Comparison of ENCODE assay signal across 8 cellular contexts in genomic region chr19:4182082-4182926, GRCh38. TPM values are rescaled to one million over a fixed set of nuclear protein-coding genes. Genes with fewer than 3 reads are reported as not detected.
A peak's percentile ranks its signal among the peaks of the same experiment; 100 is the strongest.
DNase-seq lines count a peak whose midpoint lies in the region; ATAC-seq and TF ChIP-seq lines count a peak whose summit lies in the region.

TSS of gene ANKRD24 (plus strand) at chr19:4182689. CDS start at chr19:4186426, 3,737 bp downstream.
TSS of gene SIRT6 (minus strand) at chr19:4182563. CDS start at chr19:4182539, 24 bp downstream.

- peak within 1 kb of the TSS; percentile 91 for H3K4me3 ChIP-seq in Jurkat, Clone E6-1 (ENCODE audit: low read length)
- H3K4me3 ChIP-seq in Panc1 (ENCODE audit: low read depth in 2 of 2, low read length in 2 of 2) (peak within 1 kb of the TSS; percentile 70 to 84), muscle layer of colon (ENCODE audit: low read depth in 1 of 2, low read length in 2 of 2) (peak within 1 kb of the TSS; percentile 90 to 99)

- TF ChIP-seq CTCF in Calu3 (IDR thresholded peaks at IDR 0.05; ENCODE audit: unreplicated experiment) (no peak), Panc1 (IDR thresholded peaks at IDR 0.05) (no peak)

- H3K27ac Mint-ChIP-seq in Calu3 (ENCODE audit: unreplicated experiment): peak within 1 kb of the TSS; percentile 88

- BruUV-seq in Calu3 (replicated peaks; lab: Mats Ljungman, UMichigan): no TSS peak
- no TSS peak for BruUV-seq in Panc1 (replicated peaks; lab: Mats Ljungman, UMichigan)

- in situ Hi-C loops in Panc1 (cut with HindIII; ENCODE audit: low pct_unique_long_range_greater_than_20kb, low sequenced_read_pairs): no loop called here

- H3K9me3 Mint-ChIP-seq in Calu3 (ENCODE audit: low read depth, unreplicated experiment): no peaks in the 10 kb centered on the region

- peak; percentile 94 for DNase-seq in Calu3
- DNase-seq in Jurkat, Clone E6-1 (ENCODE audit: low read depth, low spot score): peak; percentile 94
- DNase-seq in Panc1 (ENCODE audit: low read depth, low spot score): peak; percentile 51
- DNase-seq in activated T-cell treated with anti-CD3 and anti-CD28 coated beads, Interleukin-2, amount 50 U/mL, for 48 hours: peak; percentile 95 to 96
- peak; percentile 97 for DNase-seq in stimulated activated CD8-positive, alpha-beta memory T cell treated with anti-CD3 and anti-CD28 coated beads, Interleukin-4, amount 100 ng/mL, for 48 hours

- intact Hi-C loops in Calu3 (cut with micrococcal nuclease; ENCODE audit: unreplicated experiment): loop anchor here (5.0 to 10.0 kb wide), 2 partner anchors 40 to 128 kb away; no protein-coding TSS in a partner anchor
- intact Hi-C loops in Panc1 (cut with micrococcal nuclease; ENCODE audit: unreplicated experiment): no loop called here

- H3K36me3 Mint-ChIP-seq in Calu3 (ENCODE audit: insufficient read depth, unreplicated experiment): peaks cover 43% of the 10 kb centered on the region

- peak within 1 kb of the TSS; percentile 99 for H3K4me3 Mint-ChIP-seq in Calu3 (ENCODE audit: low read depth, unreplicated experiment)

- H3K27me3 Mint-ChIP-seq in Calu3 (ENCODE audit: unreplicated experiment): peaks cover 28% of the 10 kb centered on the region

- ATAC-seq in GM21515 (IDR thresholded peaks at IDR 0.05; ENCODE audit: unreplicated experiment): peak; percentile 57
- peak; percentile 88 for ATAC-seq in Panc1
- peak; percentile 82 for ATAC-seq in esophagus mucosa

- POLR2A ChIA-PET in Panc1 (lab: Charles Lee): interaction anchor here (0.6 kb wide), 1 partner anchor 1716 kb away, joined by 3 read pairs; no protein-coding TSS in a partner anchor

- peak within 1 kb of the TSS; percentile 51 for H3K9ac ChIP-seq in muscle layer of colon (ENCODE audit: low read length)

- H3K27me3 ChIP-seq in Panc1 (ENCODE audit: control insufficient read depth, insufficient read depth, low read length): no peaks in the 10 kb centered on the region
- H3K27me3 ChIP-seq in muscle layer of colon (ENCODE audit: control insufficient read depth in 1 of 2, insufficient read depth in 2 of 2, low read length in 2 of 2): peaks cover 0 to 5% of the 10 kb centered on the region in 2 donors

- no peaks in the 10 kb centered on the region; the same call in none of the 2 replicates for H3K4me1 ChIP-seq in Panc1 (ENCODE audit: control insufficient read depth, insufficient read depth, low read length)
- H3K4me1 ChIP-seq in muscle layer of colon (ENCODE audit: insufficient read depth, low read length): peaks cover 13% of the 10 kb centered on the region

- H3K9me3 ChIP-seq in Panc1 (ENCODE audit: control insufficient read depth, insufficient read depth, low read depth, low read length) (no peaks in the 10 kb centered on the region), muscle layer of colon (ENCODE audit: low read length) (no peaks in the 10 kb centered on the region)

- H3K4me1 Mint-ChIP-seq in Calu3 (ENCODE audit: low read depth, unreplicated experiment): peaks cover 8% of the 10 kb centered on the region

- CTCF ChIA-PET in Calu3 (lab: Charles Lee): no interaction called here
- CTCF ChIA-PET in Panc1 (lab: Charles Lee): no interaction called here

- H3K27ac ChIP-seq in Panc1 (ENCODE audit: low read length) (peak within 1 kb of the TSS; percentile 83), muscle layer of colon (ENCODE audit: low read depth, low read length) (peak within 1 kb of the TSS; percentile 85)

- H3K36me3 ChIP-seq in Panc1 (ENCODE audit: control insufficient read depth, insufficient read depth, low read length): peaks cover 3% of the 10 kb centered on the region; the same call in 1 of the 2 replicates
- peaks cover 8% of the 10 kb centered on the region for H3K36me3 ChIP-seq in muscle layer of colon (ENCODE audit: insufficient read depth, low read length)

RNA-seq across cellular contexts. Expression of gene ANKRD24, which starts in this region (rescaled TPM):
- 0.76 and 1.4 TPM in 2 replicates for total RNA-seq in Calu3 (2022)
- 0.86 TPM for polyA plus RNA-seq in Jurkat, Clone E6-1 (2012; ENCODE audit: insufficient read depth, insufficient read length)
- 0.26 TPM for total RNA-seq in Panc1 (2021; ENCODE audit: unreplicated experiment)
- 0.39 TPM for polyA plus RNA-seq in Panc1 (2012; ENCODE audit: insufficient read length)
- 0.08 TPM for total RNA-seq in esophagus mucosa

RNA-seq across cellular contexts. Expression of gene SIRT6, which starts in this region (rescaled TPM):
- total RNA-seq in Calu3 (2022) (22.9 and 26.6 TPM in 2 replicates), Panc1 (2021; ENCODE audit: unreplicated experiment) (19.8 TPM), esophagus mucosa (13.2 TPM)
- polyA plus RNA-seq in Jurkat, Clone E6-1 (2012; ENCODE audit: insufficient read depth, insufficient read length): 24.5 TPM
- polyA plus RNA-seq in Panc1 (2012; ENCODE audit: insufficient read length): 29.2 TPM

Comparison
In these comparisons a context has a peak if more than half of its experiments do, and no peak if none do; other contexts are left out.
1. Peak in every context shown above with its lines: DNase-seq, ATAC-seq, H3K4me3 ChIP-seq and H3K27ac ChIP-seq.